Comparison of ENCODE assay signal across 18 cellular contexts in the genomic region with DNA sequence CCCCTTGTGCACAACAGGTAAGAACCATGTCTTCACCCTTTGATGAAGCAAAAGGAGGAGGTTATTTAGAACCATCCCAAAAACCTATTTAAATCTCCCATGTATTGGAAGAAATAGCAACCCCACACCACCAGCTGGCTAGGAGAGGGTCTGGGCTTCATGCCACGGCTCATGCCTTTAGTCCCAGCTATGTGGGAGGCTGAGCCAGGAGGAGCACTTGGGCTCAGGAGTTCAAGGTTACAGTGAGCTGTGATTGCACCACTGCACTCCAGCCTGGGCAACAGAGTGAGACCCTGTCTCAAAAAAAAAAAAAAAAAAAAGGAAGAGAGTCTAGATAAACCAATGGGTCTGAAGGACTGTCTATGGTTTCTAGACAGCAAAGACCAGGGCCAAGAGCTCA.
DNase-seq lines count a peak whose midpoint lies in the region; ATAC-seq and TF ChIP-seq lines count a peak whose summit lies in the region.
"Had no signal": no experiment of that assay in that cellular context is flagged by ENCODE, and none has a peak within 500 bp of the region (broad histone marks: within the 10 kb centered on the region; RNA-seq: fewer than 3 reads in every experiment).

No MANE protein-coding gene starts in this region.

- no peak overlapping the region for H3K27ac ChIP-seq in heart right ventricle

- H3K9me3 ChIP-seq in heart right ventricle = peaks cover 0 to 4% (median 0%) of the 10 kb centered on the region in 11 donors

- intact Hi-C loops in heart right ventricle (cut with DNase I) = no loop called here

- no peak overlapping the region for H3K4me3 ChIP-seq in heart right ventricle
- H3K4me3 ChIP-seq: GM12878 had no signal

- peaks cover 0 to 34% (median 7%) of the 10 kb centered on the region in 7 donors for H3K27me3 ChIP-seq in heart right ventricle

- TF ChIP-seq CTCF in heart right ventricle (IDR thresholded peaks at IDR 0.05) = no peak

- no peak for ATAC-seq in heart right ventricle
- no peak for ATAC-seq in HG03097 (IDR thresholded peaks at IDR 0.05; ENCODE audit: low FRiP score, unreplicated experiment)
- ATAC-seq: GM12878, HCT116 had no signal

- DNase-seq in NCI-H1694 (lab: John Stamatoyannopoulos, UW) (peak; percentile 4), NCI-H1694 treated with DMSO at 0.1 percent for 48 hours (lab: John Stamatoyannopoulos, UW) (no peak), G401 (ENCODE audit: low spot score) (peak; percentile 82), cerebellum (ENCODE audit: low spot score) (peak; percentile 44), heart right ventricle (no peak), UCSD-AML1 (lab: John Stamatoyannopoulos, UW; ENCODE audit: unreplicated experiment) (no peak)
- DNase-seq: 8988T; CD4-positive, CD25-positive, alpha-beta regulatory T cell; CD8-positive, alpha-beta memory T cell; COR-L47; DMS153; DMS79; GOT3; H7; HFFc6 had no signal

- in situ Hi-C loops in G401 (cut with HindIII; ENCODE audit: low sequenced_read_pairs) = no loop called here

- H3K36me3 ChIP-seq in heart right ventricle = no peaks in the 10 kb centered on the region

- WGBS in heart right ventricle, 2 donors = 62 to 81% methylated on average over 1 of the region's 1 CpG

- H3K4me1 ChIP-seq in heart right ventricle = no peaks in the 10 kb centered on the region

Comparison
In these comparisons a context has a peak if more than half of its experiments do, and no peak if none do; other contexts are left out.
1. DNase-seq: peak in NCI-H1694 (single experiment), G401 (single experiment) and cerebellum (single experiment); none in NCI-H1694 treated with DMSO at 0.1 percent for 48 hours (single experiment), heart right ventricle (0 of 2) and UCSD-AML1 (single experiment).